ENCODE assay signal across 14 cellular contexts in the genomic region with DNA sequence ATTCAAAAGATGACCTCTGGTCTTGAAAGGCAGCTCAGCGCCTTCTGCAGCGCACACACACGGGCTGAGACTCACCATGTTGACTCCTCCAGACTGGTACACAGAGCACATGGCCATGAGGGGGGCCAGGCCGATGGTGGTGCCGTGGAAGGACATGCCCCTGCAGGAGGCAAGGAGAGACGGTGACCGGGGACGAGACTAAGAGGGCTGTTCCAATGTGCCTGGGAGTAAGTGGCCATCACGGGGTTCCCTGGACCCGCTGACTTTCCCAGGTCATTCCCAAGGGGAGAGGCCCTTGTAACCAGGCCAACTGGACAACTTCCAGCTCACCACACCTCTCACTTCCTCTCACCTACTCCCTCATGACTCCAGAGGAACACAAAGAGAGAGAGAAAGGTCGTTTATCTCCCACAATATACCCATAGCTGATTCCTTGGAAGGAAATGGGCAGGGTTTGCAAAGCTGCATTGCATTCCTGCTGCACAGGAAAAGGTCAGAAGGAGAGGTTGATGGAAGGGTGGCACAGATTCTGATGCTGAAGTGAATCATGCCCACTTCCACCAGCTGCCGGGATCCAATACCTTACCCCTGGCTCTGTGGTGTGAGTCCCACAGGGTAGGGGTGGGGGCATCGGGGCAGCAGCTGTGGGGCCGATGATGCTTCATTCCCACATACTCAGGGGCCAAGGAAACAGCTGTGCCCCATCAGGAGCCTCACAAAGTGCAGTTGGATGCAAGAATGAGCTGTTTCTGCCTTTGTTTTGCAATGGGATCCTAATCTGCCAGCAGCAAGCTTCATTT. TPM values are rescaled to one million over a fixed set of nuclear protein-coding genes. Genes with fewer than 3 reads are reported as not detected.
DNase-seq lines count a peak whose midpoint lies in the region; ATAC-seq and TF ChIP-seq lines count a peak whose summit lies in the region.
"Had no signal": no experiment of that assay in that cellular context is flagged by ENCODE, and none has a peak within 500 bp of the region (broad histone marks: within the 10 kb centered on the region; RNA-seq: fewer than 3 reads in every experiment).

No MANE protein-coding gene starts in this region.

- no peak for TF ChIP-seq CTCF in foreskin fibroblast (IDR thresholded peaks at IDR 0.05; ENCODE audit: low read depth, low read length)

- DNase-seq in HPDE6-E6E7 (ENCODE audit: extremely low spot score) (peak; percentile 13), SJCRH30 (peak; percentile 88 to 91), foreskin fibroblast (peak; percentile 21 to 36), skeletal muscle cell (ENCODE audit: low read depth) (peak; percentile 66), NCI-H1417 (lab: John Stamatoyannopoulos, UW) (no peak), NCI-H1436 treated with DMSO at 0.1 percent for 48 hours (lab: John Stamatoyannopoulos, UW) (no peak)
- DNase-seq: caudate nucleus; NCI-H2171 treated with DMSO at 0.1 percent for 48 hours; nucleus accumbens; stimulated activated CD4-positive, alpha-beta T cell treated with anti-CD3 and anti-CD28 coated beads, Interleukin-4, amount 100 ng/mL, for 1 hour had no signal

- no peaks in the 10 kb centered on the region for H3K9me3 ChIP-seq in SJCRH30 (replicated peaks)
- H3K9me3 ChIP-seq: esophagus muscularis mucosa, HAP-1 had no signal

- H3K4me1 ChIP-seq in SJCRH30 = peaks cover 66% of the 10 kb centered on the region
- H3K4me1 ChIP-seq: HAP-1 had no signal

- peak overlapping the region; percentile 80 for H3K27ac ChIP-seq in SJCRH30
- H3K27ac ChIP-seq: KMS-11 had no signal

- no peak for ATAC-seq in HG03342 (IDR thresholded peaks at IDR 0.05; ENCODE audit: unreplicated experiment)

- H3K4me3 ChIP-seq in SJCRH30 (no peak overlapping the region), foreskin fibroblast (ENCODE audit: low read depth in 1 of 2, low read length in 2 of 2) (no peak overlapping the region), skeletal muscle cell (ENCODE audit: low read depth, low read length) (no peak overlapping the region)
- H3K4me3 ChIP-seq: esophagus muscularis mucosa, HAP-1 had no signal

- peaks cover 43% of the 10 kb centered on the region for H3K36me3 ChIP-seq in SJCRH30
- H3K36me3 ChIP-seq: HAP-1 had no signal

- H3K27me3 ChIP-seq in SJCRH30 = no peaks in the 10 kb centered on the region
- H3K27me3 ChIP-seq: esophagus muscularis mucosa had no signal

RNA-seq across cellular contexts. Expression of gene NIPAL4, which starts 47.2 kb away (rescaled TPM):
- not detected in 2 replicates for total RNA-seq in SJCRH30 (2014; rRNA removed; shearing (Covaris generic))

Comparison
In these comparisons a context has a peak if more than half of its experiments do, and no peak if none do; other contexts are left out.
1. DNase-seq: peak in HPDE6-E6E7 (single experiment), SJCRH30 (2 of 2), foreskin fibroblast (2 of 2) and skeletal muscle cell (single experiment); none in NCI-H1417 (0 of 3) and NCI-H1436 treated with DMSO at 0.1 percent for 48 hours (single experiment).